In genomic region chr22:37616205-37617083, GRCh38 we compare ENCODE assay signal across 18 cellular contexts. TPM values are rescaled to one million over a fixed set of nuclear protein-coding genes. Genes with fewer than 3 reads are reported as not detected.
DNase-seq lines count a peak whose midpoint lies in the region; ATAC-seq, FAIRE-seq and TF ChIP-seq lines count a peak whose summit lies in the region.
"Had no signal": no experiment of that assay in that cellular context is flagged by ENCODE, and none has a peak within 500 bp of the region (broad histone marks: within the 10 kb centered on the region; RNA-seq: fewer than 3 reads in every experiment).

No MANE protein-coding gene starts in this region.

- peak overlapping the region; percentile 94 for H3K27ac ChIP-seq in DOHH2 (ENCODE audit: low read depth, low read length)
- H3K27ac ChIP-seq in OCI-LY1 (ENCODE audit: low read depth, low read length, poor library complexity, severe bottlenecking): peak overlapping the region; percentile 92
- H3K27ac ChIP-seq in K562 (ENCODE audit: extremely low read depth, low read depth, low read length): no peak overlapping the region
- no peak overlapping the region for H3K27ac ChIP-seq in osteoblast (ENCODE audit: low read depth, low read length)
- no peak overlapping the region for H3K27ac ChIP-seq in effector memory CD4-positive, alpha-beta T cell (ENCODE audit: insufficient read depth, low read length, poor library complexity, severe bottlenecking)
- H3K27ac ChIP-seq: HL-60 had no signal

- H2AFZ ChIP-seq in OCI-LY1 (ENCODE audit: low read length): no peak overlapping the region
- H2AFZ ChIP-seq in K562 (ENCODE audit: low read depth, low read length): no peak overlapping the region
- H2AFZ ChIP-seq in osteoblast (ENCODE audit: low read length): no peak overlapping the region
- H2AFZ ChIP-seq: GM23338 had no signal

- H4K20me1 ChIP-seq in DOHH2 (ENCODE audit: control insufficient read depth, insufficient read depth, low read depth, low read length) (no peaks in the 10 kb centered on the region), OCI-LY1 (ENCODE audit: insufficient read depth, low read length) (no peaks in the 10 kb centered on the region), K562 (replicated peaks; ENCODE audit: control insufficient read depth, insufficient read depth, low read length) (no peaks in the 10 kb centered on the region), osteoblast (ENCODE audit: insufficient read depth, low read length) (peaks cover 4% of the 10 kb centered on the region)

- H3K9ac ChIP-seq in OCI-LY1 (ENCODE audit: low read length): no peak overlapping the region
- H3K9ac ChIP-seq in K562 (ENCODE audit: insufficient read depth in 1 of 2, low read depth in 2 of 2, low read length in 2 of 2): no peak overlapping the region

- TF ChIP-seq EP300 in K562 (IDR thresholded peaks at IDR 0.05; ENCODE audit: low read length): no peak

- H3K4me3 ChIP-seq in DOHH2 (ENCODE audit: low read length) (no peak overlapping the region), OCI-LY1 (ENCODE audit: low read depth, low read length, poor library complexity, severe bottlenecking) (no peak overlapping the region), K562 (no peak overlapping the region), osteoblast (ENCODE audit: insufficient read depth, low read length) (no peak overlapping the region)
- H3K4me3 ChIP-seq in effector memory CD4-positive, alpha-beta T cell (ENCODE audit: insufficient read depth, low read depth, low read length, poor library complexity, severe bottlenecking): no peak overlapping the region
- H3K4me3 ChIP-seq: BLaER1 treated with 17β-estradiol and CSF1 and Interleukin-3, amounts not matched to agents 10 nM and 100 nM; GM23338 had no signal

- DNase-seq in K562 (ENCODE audit: extremely low read depth in 1 of 4, low spot score in 3 of 4): no peak
- DNase-seq in osteoblast (ENCODE audit: insufficient read length, low spot score, missing footprints): peak; percentile 85
- DNase-seq in GM13976 (ENCODE audit: low spot score): no peak
- no peak for DNase-seq in NCI-H748 (lab: John Stamatoyannopoulos, UW; ENCODE audit: unreplicated experiment)
- no peak for DNase-seq in effector memory CD4-positive, alpha-beta T cell
- DNase-seq: DMS53, HFFc6, KG1, NCI-H1092, NCI-H446, NCI-H82, SW 1271 had no signal

- intact Hi-C loops in K562 (cut with micrococcal nuclease): no loop called here

- POLR2A ChIA-PET in K562 (lab: Yijun Ruan, JAX): interaction anchor here (1.0 kb wide), 1 partner anchor 22 kb away, joined by 3 read pairs; no protein-coding TSS in a partner anchor

- H3K27me3 ChIP-seq in DOHH2 (ENCODE audit: control insufficient read depth, low read length) (no peaks in the 10 kb centered on the region), OCI-LY1 (ENCODE audit: insufficient read depth, low read length) (no peaks in the 10 kb centered on the region), K562 (ENCODE audit: control insufficient read depth in 2 of 2, insufficient read depth in 2 of 2, low read length in 2 of 2) (no peaks in the 10 kb centered on the region), osteoblast (ENCODE audit: insufficient read depth, low read length) (no peaks in the 10 kb centered on the region)
- H3K27me3 ChIP-seq in effector memory CD4-positive, alpha-beta T cell (replicated peaks; ENCODE audit: control insufficient read depth, insufficient read depth, low read length, poor library complexity, severe bottlenecking): no peaks in the 10 kb centered on the region
- H3K27me3 ChIP-seq: BLaER1 treated with 17β-estradiol and CSF1 and Interleukin-3, amounts not matched to agents 10 nM and 100 nM had no signal

- CTCF ChIA-PET in K562 (lab: Yijun Ruan, JAX; ENCODE audit: low intra/inter-chr PET ratio): no interaction called here

- H3F3A ChIP-seq in DOHH2 (ENCODE audit: control insufficient read depth, insufficient read depth) (peaks cover 6% of the 10 kb centered on the region; the same call in 1 of the 2 replicates), OCI-LY1 (ENCODE audit: insufficient read depth, low read length) (no peaks in the 10 kb centered on the region)

- H3K36me3 ChIP-seq in DOHH2 (ENCODE audit: control insufficient read depth, low read length) (peaks cover 78% of the 10 kb centered on the region), OCI-LY1 (ENCODE audit: insufficient read depth, low read length) (peaks cover 57% of the 10 kb centered on the region), K562 (ENCODE audit: control insufficient read depth, insufficient read depth, low read length) (peaks cover 63% of the 10 kb centered on the region; the same call in 2 of the 3 replicates), osteoblast (ENCODE audit: insufficient read depth, low read length) (peaks cover 42% of the 10 kb centered on the region)
- H3K36me3 ChIP-seq in effector memory CD4-positive, alpha-beta T cell (ENCODE audit: control insufficient read depth, insufficient read depth, low read length): peaks cover 60% of the 10 kb centered on the region

- H3K79me2 ChIP-seq in DOHH2 (ENCODE audit: control insufficient read depth, low read length) (peaks cover 31% of the 10 kb centered on the region), OCI-LY1 (ENCODE audit: insufficient read depth, low read length) (no peaks in the 10 kb centered on the region), K562 (ENCODE audit: control insufficient read depth, insufficient read depth, low read length) (peaks cover 6% of the 10 kb centered on the region; the same call in 2 of the 3 replicates), osteoblast (ENCODE audit: insufficient read depth, low read length) (peaks cover 8% of the 10 kb centered on the region)

- H3K9me1 ChIP-seq in K562 (ENCODE audit: control insufficient read depth, insufficient read depth, low read length): no peaks in the 10 kb centered on the region

- no peak for FAIRE-seq in K562 (lab: Jason Lieb, UNC)

- H3K9me2 ChIP-seq in DOHH2 (replicated peaks; ENCODE audit: control insufficient read depth, low read length) (no peaks in the 10 kb centered on the region), OCI-LY1 (ENCODE audit: low read depth, low read length) (no peaks in the 10 kb centered on the region)

- ATAC-seq in K562: no peak
- ATAC-seq: GM23338 had no signal

- BruUV-seq in K562 (replicated peaks; lab: Mats Ljungman, UMichigan): no TSS peak

- H3K4me1 ChIP-seq in DOHH2 (ENCODE audit: control insufficient read depth, low read length) (peaks cover 41% of the 10 kb centered on the region), OCI-LY1 (ENCODE audit: insufficient read depth, low read length, severe bottlenecking) (peaks cover 15% of the 10 kb centered on the region), K562 (replicated peaks in 1 of 2; ENCODE audit: control insufficient read depth in 2 of 2, insufficient read depth in 2 of 2, low read length in 2 of 2) (peaks cover 0 to 5% of the 10 kb centered on the region in 2 experiments; a peak in 2 of 5 replicates), osteoblast (ENCODE audit: insufficient read depth, low read length) (peaks cover 6% of the 10 kb centered on the region)
- no peaks in the 10 kb centered on the region for H3K4me1 ChIP-seq in effector memory CD4-positive, alpha-beta T cell (ENCODE audit: control insufficient read depth, insufficient read depth, low read length, poor library complexity, severe bottlenecking)

- no peak for TF ChIP-seq RAD21 in K562 (CRISPR knock-in tag; conservative IDR thresholded peaks at IDR 0.05 in 1 of 2, IDR thresholded peaks at IDR 0.05 in 1 of 2)

- WGBS in K562 (ENCODE audit: insufficient coverage, low coverage, missing lambda C conversion rate): 88% methylated on average over 18 of the region's 26 CpGs

- TF ChIP-seq CTCF in DOHH2 (IDR thresholded peaks at IDR 0.05; ENCODE audit: low read depth, low read length, poor library complexity, severe bottlenecking) (no peak), OCI-LY1 (IDR thresholded peaks at IDR 0.05; ENCODE audit: low read length) (no peak), K562 (IDR thresholded peaks at IDR 0.05 in 2 of 3, conservative IDR thresholded peaks at IDR 0.05 in 1 of 3; ENCODE audit: insufficient read depth in 2 of 3, low read depth in 1 of 3, low read length in 3 of 3) (no peak), osteoblast (IDR thresholded peaks at IDR 0.05; ENCODE audit: extremely low read depth, low read depth, low read length) (no peak), GM13976 (IDR thresholded peaks at IDR 0.05; ENCODE audit: borderline replicate concordance, control extremely low read depth, extremely low read depth, insufficient read depth, missing control alignments) (no peak)

- no peak for TF ChIP-seq POLR2A in K562 (conservative IDR thresholded peaks at IDR 0.05)

- in situ Hi-C loops in K562 (cut with MboI): no loop called here
- in situ Hi-C loops in GM13976 (cut with MboI; ENCODE audit: low sequenced_read_pairs, unreplicated experiment): no loop called here

- H3K4me2 ChIP-seq in DOHH2 (ENCODE audit: low read length) (no peak overlapping the region), OCI-LY1 (ENCODE audit: low read length) (no peak overlapping the region), K562 (ENCODE audit: insufficient read depth, low read length) (no peak overlapping the region), osteoblast (ENCODE audit: insufficient read depth, low read length) (no peak overlapping the region)
- H3K4me2 ChIP-seq: BLaER1 treated with 17β-estradiol and CSF1 and Interleukin-3, amounts not matched to agents 10 nM and 100 nM; GM23338 had no signal

- H3K9me3 ChIP-seq in DOHH2 (ENCODE audit: control insufficient read depth, insufficient read depth, low read length): no peaks in the 10 kb centered on the region
- H3K9me3 ChIP-seq in OCI-LY1 (ENCODE audit: low read length): no peaks in the 10 kb centered on the region
- H3K9me3 ChIP-seq in K562 (replicated peaks; ENCODE audit: control insufficient read depth, insufficient read depth, low read depth, low read length): no peaks in the 10 kb centered on the region
- H3K9me3 ChIP-seq in osteoblast (ENCODE audit: low read depth, low read length): no peaks in the 10 kb centered on the region
- no peaks in the 10 kb centered on the region for H3K9me3 ChIP-seq in effector memory CD4-positive, alpha-beta T cell (ENCODE audit: control insufficient read depth, low read length)
- H3K9me3 ChIP-seq: BLaER1 treated with 17β-estradiol and CSF1 and Interleukin-3, amounts not matched to agents 10 nM and 100 nM had no signal

RNA-seq across cellular contexts. Expression of gene GGA1, which starts 7.8 kb away (rescaled TPM):
- 235 and 500 TPM in 2 replicates for total RNA-seq in K562 (2011; cell fraction: chromatin; rRNA removed; ENCODE audit: low replicate concordance)
- 281 and 297 TPM in 2 replicates for total RNA-seq in K562 (2011; cell fraction: nucleolus; rRNA removed)
- 245 and 253 TPM in 2 replicates for total RNA-seq in K562 (2011; cell fraction: nucleoplasm; rRNA removed)
- 48.0 and 51.3 TPM in 2 replicates for total RNA-seq in K562 (2014; rRNA removed)
- 19.7 and 24.2 TPM in 2 replicates for total RNA-seq in K562 (2014; rRNA removed; fragmentation: Illumina TruSeq; extraction: Trizol)
- total RNA-seq in K562 (2015; rRNA removed; fragmentation: Illumina TruSeq; extraction: Trizol): 29.9 and 31.1 TPM in 2 replicates
- total RNA-seq in K562 (2021): 57.1 and 61.3 TPM in 2 replicates
- 50.4 and 53.3 TPM in 2 replicates for polyA plus RNA-seq in K562 (2011; rRNA removed)
- 27.8 and 56.0 TPM in 2 replicates for polyA plus RNA-seq in K562 (2011; cell fraction: cytosol; rRNA removed)
- 156 and 291 TPM in 2 replicates for polyA plus RNA-seq in K562 (2011; cell fraction: nucleus; rRNA removed)
- polyA plus RNA-seq in K562 (2012): 41.4 and 63.8 TPM in 2 replicates
- polyA plus RNA-seq in K562 (2014; fragmentation: Illumina TruSeq; extraction: Trizol): 31.6 and 42.5 TPM in 2 replicates
- polyA plus RNA-seq in K562 (2014; fragmentation: Nextera tagmentation; extraction: Ambion mirVana): 1 to 10 TPM; 1.5 to 1.9 TPM
- polyA plus RNA-seq in K562 (2014; rRNA removed): 69.5 and 71.3 TPM in 2 replicates
- 26.8 and 33.7 TPM in 2 replicates for polyA minus RNA-seq in K562 (2011; rRNA and poly(A)+ RNA removed)
- polyA minus RNA-seq in K562 (2011; cell fraction: cytosol; rRNA and poly(A)+ RNA removed): 20.7 and 22.7 TPM in 2 replicates
- 56.9 and 57.8 TPM in 2 replicates for polyA minus RNA-seq in K562 (2011; cell fraction: nucleus; rRNA and poly(A)+ RNA removed)
- total RNA-seq in osteoblast: 36.2 and 38.6 TPM in 2 replicates

RNA-seq across cellular contexts. Expression of gene SH3BP1, which starts 23.0 kb away (rescaled TPM):
- 27.4 and 84.8 TPM in 2 replicates for total RNA-seq in K562 (2011; cell fraction: chromatin; rRNA removed; ENCODE audit: low replicate concordance)
- total RNA-seq in K562 (2011; cell fraction: nucleolus; rRNA removed): 40.0 and 41.0 TPM in 2 replicates
- 21.5 and 25.7 TPM in 2 replicates for total RNA-seq in K562 (2011; cell fraction: nucleoplasm; rRNA removed)
- 18.6 and 21.2 TPM in 2 replicates for total RNA-seq in K562 (2014; rRNA removed)
- 7.4 and 9.7 TPM in 2 replicates for total RNA-seq in K562 (2014; rRNA removed; fragmentation: Illumina TruSeq; extraction: Trizol)
- 9.3 and 9.4 TPM in 2 replicates for total RNA-seq in K562 (2015; rRNA removed; fragmentation: Illumina TruSeq; extraction: Trizol)
- total RNA-seq in K562 (2021): 29.9 and 36.2 TPM in 2 replicates
- 11.5 and 14.9 TPM in 2 replicates for polyA plus RNA-seq in K562 (2011; rRNA removed)
- 10.1 and 21.2 TPM in 2 replicates for polyA plus RNA-seq in K562 (2011; cell fraction: cytosol; rRNA removed)
- 23.7 and 33.6 TPM in 2 replicates for polyA plus RNA-seq in K562 (2011; cell fraction: nucleus; rRNA removed)
- polyA plus RNA-seq in K562 (2012): 34.0 and 58.5 TPM in 2 replicates
- 32.1 and 36.0 TPM in 2 replicates for polyA plus RNA-seq in K562 (2014; fragmentation: Illumina TruSeq; extraction: Trizol)
- polyA plus RNA-seq in K562 (2014; fragmentation: Nextera tagmentation; extraction: Ambion mirVana): under 1 TPM; 0.10 to 0.17 TPM
- polyA plus RNA-seq in K562 (2014; rRNA removed): 8.7 and 10.4 TPM in 2 replicates
- polyA minus RNA-seq in K562 (2011; rRNA and poly(A)+ RNA removed): 16.7 and 17.5 TPM in 2 replicates
- polyA minus RNA-seq in K562 (2011; cell fraction: cytosol; rRNA and poly(A)+ RNA removed): 12.7 and 19.9 TPM in 2 replicates
- polyA minus RNA-seq in K562 (2011; cell fraction: nucleus; rRNA and poly(A)+ RNA removed): 13.7 and 15.5 TPM in 2 replicates
- 4.1 and 4.7 TPM in 2 replicates for total RNA-seq in osteoblast

RNA-seq across cellular contexts. Expression of gene LGALS2, which starts 36.6 kb away (rescaled TPM):
- not detected in 2 replicates for total RNA-seq in K562 (2011; cell fraction: chromatin; rRNA removed; ENCODE audit: low replicate concordance)
- not detected in 2 replicates for total RNA-seq in K562 (2011; cell fraction: nucleolus; rRNA removed)
- not detected in 2 replicates for total RNA-seq in K562 (2011; cell fraction: nucleoplasm; rRNA removed)
- total RNA-seq in K562 (2014; rRNA removed) (not detected in 2 replicates), K562 (2014; rRNA removed; fragmentation: Illumina TruSeq; extraction: Trizol) (not detected in 2 replicates), K562 (2015; rRNA removed; fragmentation: Illumina TruSeq; extraction: Trizol) (not detected in 2 replicates), K562 (2021) (not detected in 2 replicates), osteoblast (not detected in 2 replicates)
- polyA plus RNA-seq in K562 (2011; rRNA removed) (not detected in 2 replicates), K562 (2014; fragmentation: Illumina TruSeq; extraction: Trizol) (not detected in 2 replicates), K562 (2014; fragmentation: Nextera tagmentation; extraction: Ambion mirVana) (not detected), K562 (2014; rRNA removed) (not detected in 2 replicates)
- not detected in 2 replicates for polyA plus RNA-seq in K562 (2011; cell fraction: cytosol; rRNA removed)
- polyA plus RNA-seq in K562 (2011; cell fraction: nucleus; rRNA removed): not detected in 2 replicates
- 0.19 TPM in 1 of 2 replicates, not detected in the other for polyA plus RNA-seq in K562 (2012)
- not detected in 2 replicates for polyA minus RNA-seq in K562 (2011; rRNA and poly(A)+ RNA removed)
- not detected in 2 replicates for polyA minus RNA-seq in K562 (2011; cell fraction: cytosol; rRNA and poly(A)+ RNA removed)
- polyA minus RNA-seq in K562 (2011; cell fraction: nucleus; rRNA and poly(A)+ RNA removed): not detected in 2 replicates
- total RNA-seq: GM23338, HFFc6, M059J had no signal
- polyA plus RNA-seq: GM23338 had no signal

RNA-seq across cellular contexts. Expression of gene PDXP, which starts 42.1 kb away (rescaled TPM):
- 8.1 and 23.1 TPM in 2 replicates for total RNA-seq in K562 (2011; cell fraction: chromatin; rRNA removed; ENCODE audit: low replicate concordance)
- total RNA-seq in K562 (2011; cell fraction: nucleolus; rRNA removed): 20.8 and 21.3 TPM in 2 replicates
- 19.4 and 21.3 TPM in 2 replicates for total RNA-seq in K562 (2011; cell fraction: nucleoplasm; rRNA removed)
- 38.8 and 55.8 TPM in 2 replicates for total RNA-seq in K562 (2014; rRNA removed)
- 27.6 and 29.0 TPM in 2 replicates for total RNA-seq in K562 (2014; rRNA removed; fragmentation: Illumina TruSeq; extraction: Trizol)
- 30.9 and 32.5 TPM in 2 replicates for total RNA-seq in K562 (2015; rRNA removed; fragmentation: Illumina TruSeq; extraction: Trizol)
- total RNA-seq in K562 (2021): 47.5 and 50.0 TPM in 2 replicates
- 42.8 and 51.4 TPM in 2 replicates for polyA plus RNA-seq in K562 (2011; rRNA removed)
- polyA plus RNA-seq in K562 (2011; cell fraction: cytosol; rRNA removed): 73.7 and 106 TPM in 2 replicates
- polyA plus RNA-seq in K562 (2011; cell fraction: nucleus; rRNA removed): 34.8 and 35.2 TPM in 2 replicates
- 25.7 and 42.5 TPM in 2 replicates for polyA plus RNA-seq in K562 (2012)
- polyA plus RNA-seq in K562 (2014; fragmentation: Illumina TruSeq; extraction: Trizol): 54.2 and 62.3 TPM in 2 replicates
- 10 to 100 TPM in 1 of 2 experiments, 1 to 10 TPM in 1; 7.9 to 11.8 TPM for polyA plus RNA-seq in K562 (2014; fragmentation: Nextera tagmentation; extraction: Ambion mirVana)
- 45.7 and 47.8 TPM in 2 replicates for polyA plus RNA-seq in K562 (2014; rRNA removed)
- polyA minus RNA-seq in K562 (2011; rRNA and poly(A)+ RNA removed): 21.5 and 27.1 TPM in 2 replicates
- polyA minus RNA-seq in K562 (2011; cell fraction: cytosol; rRNA and poly(A)+ RNA removed): 30.1 and 30.4 TPM in 2 replicates
- polyA minus RNA-seq in K562 (2011; cell fraction: nucleus; rRNA and poly(A)+ RNA removed): 8.6 and 12.3 TPM in 2 replicates
- total RNA-seq in osteoblast: 5.0 and 5.8 TPM in 2 replicates

RNA-seq across cellular contexts. Expression of gene CDC42EP1, which starts 56.2 kb away (rescaled TPM):
- total RNA-seq in K562 (2011; cell fraction: chromatin; rRNA removed; ENCODE audit: low replicate concordance): 7.9 and 25.6 TPM in 2 replicates
- total RNA-seq in K562 (2011; cell fraction: nucleolus; rRNA removed): 22.5 and 24.0 TPM in 2 replicates
- total RNA-seq in K562 (2011; cell fraction: nucleoplasm; rRNA removed): 13.4 and 14.2 TPM in 2 replicates
- total RNA-seq in K562 (2014; rRNA removed): 29.0 and 41.6 TPM in 2 replicates
- 2.7 and 3.2 TPM in 2 replicates for total RNA-seq in K562 (2014; rRNA removed; fragmentation: Illumina TruSeq; extraction: Trizol)
- total RNA-seq in K562 (2015; rRNA removed; fragmentation: Illumina TruSeq; extraction: Trizol): 7.3 and 8.3 TPM in 2 replicates
- 62.8 and 70.2 TPM in 2 replicates for total RNA-seq in K562 (2021)
- 4.0 and 13.8 TPM in 2 replicates for polyA plus RNA-seq in K562 (2011; rRNA removed)
- 6.0 and 18.2 TPM in 2 replicates for polyA plus RNA-seq in K562 (2011; cell fraction: cytosol; rRNA removed)
- polyA plus RNA-seq in K562 (2011; cell fraction: nucleus; rRNA removed): 9.9 and 15.1 TPM in 2 replicates
- polyA plus RNA-seq in K562 (2012): 24.9 and 50.5 TPM in 2 replicates
- polyA plus RNA-seq in K562 (2014; fragmentation: Illumina TruSeq; extraction: Trizol): 18.4 and 49.9 TPM in 2 replicates
- under 1 TPM; 0.67 to 0.69 TPM for polyA plus RNA-seq in K562 (2014; fragmentation: Nextera tagmentation; extraction: Ambion mirVana)
- 22.5 and 28.1 TPM in 2 replicates for polyA plus RNA-seq in K562 (2014; rRNA removed)
- 1.9 and 2.3 TPM in 2 replicates for polyA minus RNA-seq in K562 (2011; rRNA and poly(A)+ RNA removed)
- 12.7 and 21.9 TPM in 2 replicates for polyA minus RNA-seq in K562 (2011; cell fraction: cytosol; rRNA and poly(A)+ RNA removed)
- polyA minus RNA-seq in K562 (2011; cell fraction: nucleus; rRNA and poly(A)+ RNA removed): 10.2 and 10.6 TPM in 2 replicates
- total RNA-seq in osteoblast: 28.6 and 35.5 TPM in 2 replicates

Comparison
In these comparisons a context has a peak if more than half of its experiments do, and no peak if none do; other contexts are left out.
1. H3K27ac ChIP-seq: peak in DOHH2 (single experiment) and OCI-LY1 (single experiment); none in K562 (single experiment), osteoblast (single experiment) and effector memory CD4-positive, alpha-beta T cell (single experiment).